Comparison of ENCODE assay signal across 1 cellular context in the genomic region with DNA sequence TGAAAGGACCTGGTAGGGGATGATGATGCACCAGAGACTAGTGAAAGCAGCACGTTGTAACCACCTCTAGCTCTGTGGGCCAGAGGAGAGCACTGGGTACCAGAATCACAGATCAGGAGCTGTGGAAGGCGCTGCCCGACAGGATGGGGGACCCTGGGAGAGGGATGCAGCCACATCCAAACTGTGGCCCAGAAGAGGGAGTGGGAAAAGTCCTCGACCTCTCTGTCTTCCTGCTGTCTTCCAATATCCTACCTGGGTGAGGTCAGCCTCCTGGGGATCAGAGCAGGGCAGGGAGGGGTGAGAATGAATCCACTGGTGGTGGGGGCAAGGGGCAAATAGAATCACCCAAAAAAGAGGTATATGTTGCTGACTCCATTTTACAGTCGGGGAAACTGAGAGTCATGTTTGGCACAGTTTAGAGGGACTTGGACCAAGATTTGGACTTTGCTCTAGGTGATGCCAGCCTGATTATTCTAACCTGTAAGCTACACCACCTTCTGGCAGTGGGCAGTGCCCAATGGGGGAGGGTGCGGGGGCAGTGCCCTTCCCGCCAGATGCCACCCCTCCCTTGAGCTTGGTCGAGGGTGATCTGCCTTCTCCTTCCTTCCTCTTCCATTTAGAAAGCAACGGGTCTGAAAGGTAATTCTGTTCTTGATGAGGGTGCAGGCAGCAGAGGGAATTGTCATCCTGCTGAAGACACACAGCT.
TF ChIP-seq lines count a peak whose summit lies in the region.

No MANE protein-coding gene starts in this region.

TF ChIP-seq in HepG2, 621 proteins besides CTCF, POLR2A, EP300 and RAD21 (continued from another document):
- TF ChIP-seq, protein P1, sequence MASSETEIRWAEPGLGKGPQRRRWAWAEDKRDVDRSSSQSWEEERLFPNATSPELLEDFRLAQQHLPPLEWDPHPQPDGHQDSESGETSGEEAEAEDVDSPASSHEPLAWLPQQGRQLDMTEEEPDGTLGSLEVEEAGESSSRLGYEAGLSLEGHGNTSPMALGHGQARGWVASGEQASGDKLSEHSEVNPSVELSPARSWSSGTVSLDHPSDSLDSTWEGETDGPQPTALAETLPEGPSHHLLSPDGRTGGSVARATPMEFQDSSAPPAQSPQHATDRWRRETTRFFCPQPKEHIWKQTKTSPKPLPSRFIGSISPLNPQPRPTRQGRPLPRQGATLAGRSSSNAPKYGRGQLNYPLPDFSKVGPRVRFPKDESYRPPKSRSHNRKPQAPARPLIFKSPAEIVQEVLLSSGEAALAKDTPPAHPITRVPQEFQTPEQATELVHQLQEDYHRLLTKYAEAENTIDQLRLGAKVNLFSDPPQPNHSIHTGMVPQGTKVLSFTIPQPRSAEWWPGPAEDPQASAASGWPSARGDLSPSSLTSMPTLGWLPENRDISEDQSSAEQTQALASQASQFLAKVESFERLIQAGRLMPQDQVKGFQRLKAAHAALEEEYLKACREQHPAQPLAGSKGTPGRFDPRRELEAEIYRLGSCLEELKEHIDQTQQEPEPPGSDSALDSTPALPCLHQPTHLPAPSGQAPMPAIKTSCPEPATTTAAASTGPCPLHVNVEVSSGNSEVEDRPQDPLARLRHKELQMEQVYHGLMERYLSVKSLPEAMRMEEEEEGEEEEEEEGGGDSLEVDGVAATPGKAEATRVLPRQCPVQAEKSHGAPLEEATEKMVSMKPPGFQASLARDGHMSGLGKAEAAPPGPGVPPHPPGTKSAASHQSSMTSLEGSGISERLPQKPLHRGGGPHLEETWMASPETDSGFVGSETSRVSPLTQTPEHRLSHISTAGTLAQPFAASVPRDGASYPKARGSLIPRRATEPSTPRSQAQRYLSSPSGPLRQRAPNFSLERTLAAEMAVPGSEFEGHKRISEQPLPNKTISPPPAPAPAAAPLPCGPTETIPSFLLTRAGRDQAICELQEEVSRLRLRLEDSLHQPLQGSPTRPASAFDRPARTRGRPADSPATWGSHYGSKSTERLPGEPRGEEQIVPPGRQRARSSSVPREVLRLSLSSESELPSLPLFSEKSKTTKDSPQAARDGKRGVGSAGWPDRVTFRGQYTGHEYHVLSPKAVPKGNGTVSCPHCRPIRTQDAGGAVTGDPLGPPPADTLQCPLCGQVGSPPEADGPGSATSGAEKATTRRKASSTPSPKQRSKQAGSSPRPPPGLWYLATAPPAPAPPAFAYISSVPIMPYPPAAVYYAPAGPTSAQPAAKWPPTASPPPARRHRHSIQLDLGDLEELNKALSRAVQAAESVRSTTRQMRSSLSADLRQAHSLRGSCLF (CRISPR knock-in tag; IDR thresholded peaks at IDR 0.05; ENCODE audit: borderline replicate concordance), result no peak
